ENCODE assay signal across 1 cellular context in the genomic region with DNA sequence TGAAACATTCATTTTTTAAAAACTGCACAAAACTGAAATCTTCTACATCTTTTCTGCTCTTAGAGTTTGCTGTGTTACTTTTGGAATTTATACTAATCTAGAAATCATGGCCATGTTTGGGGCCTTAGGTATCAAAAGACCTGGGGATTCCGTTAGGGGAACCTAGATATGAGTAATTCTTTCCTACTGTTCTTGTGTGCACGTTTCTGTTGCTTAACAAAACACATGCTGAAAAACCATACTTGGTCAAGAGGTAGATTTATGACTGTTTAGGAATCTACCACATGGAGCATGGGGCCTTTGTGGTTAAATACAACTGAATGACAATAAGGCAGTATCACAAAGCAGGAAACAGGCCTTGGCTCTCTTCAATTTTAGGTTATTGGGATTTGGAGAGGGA.
TF ChIP-seq lines count a peak whose summit lies in the region.

No MANE protein-coding gene starts in this region.

TF ChIP-seq in K562, 482 proteins besides CTCF, POLR2A, EP300 and RAD21 (continued from another document):
- TF ChIP-seq THRB (CRISPR knock-in tag; conservative IDR thresholded peaks at IDR 0.05), result no peak
- no peak for TF ChIP-seq USF1 (CRISPR knock-in tag; IDR thresholded peaks at IDR 0.05)
- no peak for TF ChIP-seq ZFP91 (CRISPR knock-in tag; IDR thresholded peaks at IDR 0.05)
TF ChIP-seq in K562: peak in this region for 2.
